Comparison of ENCODE assay signal across 8 cellular contexts in genomic region chr1:119948342-119949214, GRCh38. TPM values are rescaled to one million over a fixed set of nuclear protein-coding genes. Genes with fewer than 3 reads are reported as not detected.
DNase-seq lines count a peak whose midpoint lies in the region; ATAC-seq, FAIRE-seq and TF ChIP-seq lines count a peak whose summit lies in the region.

No MANE protein-coding gene starts in this region.

- peak in 1 of 2 donors; percentile 75 for ATAC-seq in activated T-cell treated with anti-CD3 and anti-CD28 coated beads, Interleukin-2, amount 50 U/mL, for 4 hours

- peaks cover 24% of the 10 kb centered on the region for H3K36me3 Mint-ChIP-seq in activated T-cell treated with anti-CD3 and anti-CD28 coated beads, Interleukin-2, amount 50 U/mL, for 4 hours (ENCODE audit: insufficient read depth)

- H3K9me3 Mint-ChIP-seq in activated T-cell treated with anti-CD3 and anti-CD28 coated beads, Interleukin-2, amount 50 U/mL, for 4 hours, result no peaks in the 10 kb centered on the region

- H3K4me3 Mint-ChIP-seq in activated T-cell treated with anti-CD3 and anti-CD28 coated beads, Interleukin-2, amount 50 U/mL, for 4 hours, result no peak overlapping the region

- no peaks in the 10 kb centered on the region for H3K27me3 Mint-ChIP-seq in activated T-cell treated with anti-CD3 and anti-CD28 coated beads, Interleukin-2, amount 50 U/mL, for 4 hours (ENCODE audit: low read depth)

- H3K27ac ChIP-seq in Peyer's patch (no peak overlapping the region), neutrophil (no peak overlapping the region)

- H3K27me3 ChIP-seq in Peyer's patch (no peaks in the 10 kb centered on the region), neutrophil (no peaks in the 10 kb centered on the region)

- no peaks in the 10 kb centered on the region for H3K4me1 Mint-ChIP-seq in activated T-cell treated with anti-CD3 and anti-CD28 coated beads, Interleukin-2, amount 50 U/mL, for 4 hours (ENCODE audit: low read depth)

- TF ChIP-seq CTCF in AG09309 (IDR thresholded peaks at IDR 0.05; ENCODE audit: control insufficient read depth, insufficient read depth, low read depth, low read length, missing control alignments), result peak; percentile 91
- TF ChIP-seq CTCF in Peyer's patch (IDR thresholded peaks at IDR 0.05), result peak; percentile 35 to 85 (median 74)
- TF ChIP-seq CTCF in fibroblast of pulmonary artery (IDR thresholded peaks at IDR 0.05; ENCODE audit: low read length, missing control alignments), result peak; percentile 97
- TF ChIP-seq CTCF in neutrophil (IDR thresholded peaks at IDR 0.05), result peak; percentile 59

- peak; percentile 39 for FAIRE-seq in GM19239 (lab: Jason Lieb, UNC)

- H3K4me1 ChIP-seq in Peyer's patch (no peaks in the 10 kb centered on the region), neutrophil (ENCODE audit: control insufficient read depth in 1 of 2, insufficient read depth in 1 of 2, low read depth in 1 of 2, low read length in 1 of 2) (no peaks in the 10 kb centered on the region)

- TF ChIP-seq POLR2A in Peyer's patch (IDR thresholded peaks at IDR 0.05), result no peak

- H3K4me3 ChIP-seq in AG09309 (ENCODE audit: control insufficient read depth, low read depth, low read length), result no peak overlapping the region
- H3K4me3 ChIP-seq in Peyer's patch, result no peak overlapping the region
- H3K4me3 ChIP-seq in fibroblast of pulmonary artery (replicated peaks; ENCODE audit: low read depth, low read length), result no peak overlapping the region
- no peak overlapping the region for H3K4me3 ChIP-seq in neutrophil (ENCODE audit: low read depth in 1 of 2, low read length in 1 of 2)

- peak; percentile 43 for DNase-seq in AG09309 (ENCODE audit: low read depth)
- peak; percentile 22 for DNase-seq in GM19239 (ENCODE audit: insufficient read length, low spot score)
- DNase-seq in Kasumi-1 (lab: John Stamatoyannopoulos, UW), result peak; percentile 68 to 72
- DNase-seq in Peyer's patch, result peak; percentile 71 to 91 (median 81)
- DNase-seq in activated T-cell treated with anti-CD3 and anti-CD28 coated beads, Interleukin-2, amount 50 U/mL, for 4 hours, result peak; percentile 62
- DNase-seq in fibroblast of pulmonary artery (ENCODE audit: low read depth), result peak; percentile 84
- DNase-seq in stromal cell of bone marrow (ENCODE audit: low read depth), result peak; percentile 65

- H3K36me3 ChIP-seq in Peyer's patch, result peaks cover 0 to 51% (median 0%) of the 10 kb centered on the region in 3 donors
- H3K36me3 ChIP-seq in neutrophil, result peaks cover 72% of the 10 kb centered on the region

- no peaks in the 10 kb centered on the region for H3K9me3 ChIP-seq in Peyer's patch
- H3K9me3 ChIP-seq in neutrophil, result no peaks in the 10 kb centered on the region

RNA-seq across cellular contexts. Expression of gene ADAM30, which starts 52.3 kb away (rescaled TPM):
- not detected for total RNA-seq in Peyer's patch
- not detected for total RNA-seq in activated T-cell treated with anti-CD3 and anti-CD28 coated beads, Interleukin-2, amount 50 U/mL, for 4 hours

Comparison
In these comparisons a context has a peak if more than half of its experiments do, and no peak if none do; other contexts are left out.
1. DNase-seq: peak in every context shown above with its lines; median percentile 84 in fibroblast of pulmonary artery; 81 in Peyer's patch; 70 in Kasumi-1; 65 in stromal cell of bone marrow; 62 in activated T-cell treated with anti-CD3 and anti-CD28 coated beads, Interleukin-2, amount 50 U/mL, for 4 hours; 43 in AG09309; 22 in GM19239.